8 cellular contexts compared by ENCODE assay signal in genomic region chr16:87463722-87464690, GRCh38. TPM values are rescaled to one million over a fixed set of nuclear protein-coding genes. Genes with fewer than 3 reads are reported as not detected.
A peak's percentile ranks its signal among the peaks of the same experiment; 100 is the strongest.
DNase-seq lines count a peak whose midpoint lies in the region; ATAC-seq and TF ChIP-seq lines count a peak whose summit lies in the region.

No MANE protein-coding gene starts in this region.

- H3K27ac ChIP-seq in RWPE2 (ENCODE audit: poor library complexity, severe bottlenecking), result peak overlapping the region; percentile 72
- peak overlapping the region; percentile 91 for H3K27ac ChIP-seq in brain microvascular endothelial cell
- H3K27ac ChIP-seq in lung (ENCODE audit: low read depth in 1 of 2, low read length in 1 of 2), result peak overlapping the region; percentile 96 to 97
- H3K27ac ChIP-seq in stomach, result peak overlapping the region; percentile 82 to 95 (median 88)

- in situ Hi-C loops in brain microvascular endothelial cell (cut with HindIII; ENCODE audit: low pct_ligation_motif_present, low sequenced_read_pairs), result no loop called here

- 39 to 45% methylated on average over 22 of the region's 22 CpGs for WGBS in lung, 2 donors
- WGBS in stomach, 5 donors, result 51 to 57% (median 52%) methylated on average over 20 to 22 of the region's 22 CpGs

- TF ChIP-seq EP300 in stomach (IDR thresholded peaks at IDR 0.05), result no peak

- no peak for TF ChIP-seq POLR2A in stomach (IDR thresholded peaks at IDR 0.05)

- DNase-seq in RWPE2 (ENCODE audit: low spot score) (no peak), brain microvascular endothelial cell (peak; percentile 74), lung (ENCODE audit: low spot score) (peak; percentile 45), stomach (no peak), LoVo (ENCODE audit: low spot score) (no peak), middle frontal gyrus (ENCODE audit: extremely low spot score, low spot score) (no peak)

- intact Hi-C loops in stomach (cut with DNase I; ENCODE audit: low total_unique reads), result no loop called here

- H3K4me3 ChIP-seq in RWPE2 (ENCODE audit: severe bottlenecking) (no peak overlapping the region), brain microvascular endothelial cell (ENCODE audit: low read depth, low read length) (no peak overlapping the region), lung (no peak overlapping the region), stomach (peak overlapping the region in 1 of 4 donors; percentile 32)

- 0 out of 2 replicates have a peak, but pooled peaks cover 3% of the 10 kb centered on the region for H3K36me3 ChIP-seq in RWPE2 (ENCODE audit: low read depth)
- H3K36me3 ChIP-seq in brain microvascular endothelial cell (replicated peaks), result no peaks in the 10 kb centered on the region
- no peaks in the 10 kb centered on the region for H3K36me3 ChIP-seq in lung (ENCODE audit: control insufficient read depth in 2 of 2, insufficient read depth in 2 of 2, low read length in 2 of 2)
- H3K36me3 ChIP-seq in stomach, result peaks cover under 1 to 12% (median 9%) of the 10 kb centered on the region in 4 donors

- H3K27me3 ChIP-seq in RWPE2 (ENCODE audit: insufficient read depth, poor library complexity, severe bottlenecking) (no peaks in the 10 kb centered on the region), brain microvascular endothelial cell (replicated peaks) (no peaks in the 10 kb centered on the region), lung (ENCODE audit: control insufficient read depth, insufficient read depth) (no peaks in the 10 kb centered on the region), stomach (no peaks in the 10 kb centered on the region)

- H3K9me3 ChIP-seq in RWPE2 (ENCODE audit: severe bottlenecking), result no peaks in the 10 kb centered on the region
- H3K9me3 ChIP-seq in lung (ENCODE audit: control insufficient read depth in 2 of 2, insufficient read depth in 1 of 2, low read length in 1 of 2), result no peaks in the 10 kb centered on the region
- no peaks in the 10 kb centered on the region for H3K9me3 ChIP-seq in stomach

- ATAC-seq in GM19395 (IDR thresholded peaks at IDR 0.05; ENCODE audit: unreplicated experiment) (peak; percentile 52), RWPE2 (ENCODE audit: low read depth) (no peak), lung (ENCODE audit: insufficient read depth, low FRiP score) (peak; percentile 28), GM18511 (IDR thresholded peaks at IDR 0.05; ENCODE audit: unreplicated experiment) (no peak)

- peaks cover 27% of the 10 kb centered on the region for H3K4me1 ChIP-seq in RWPE2 (ENCODE audit: insufficient read depth, poor library complexity, severe bottlenecking)
- H3K4me1 ChIP-seq in lung (ENCODE audit: control insufficient read depth in 2 of 2, insufficient read depth in 2 of 2, low read length in 2 of 2), result peaks cover 19 to 33% of the 10 kb centered on the region in 2 donors
- H3K4me1 ChIP-seq in stomach, result peaks cover 36 to 74% (median 59%) of the 10 kb centered on the region in 4 donors

- TF ChIP-seq CTCF in RWPE2 (IDR thresholded peaks at IDR 0.05; ENCODE audit: poor library complexity, severe bottlenecking) (no peak), brain microvascular endothelial cell (IDR thresholded peaks at IDR 0.05; ENCODE audit: low read depth, low read length, missing control alignments) (no peak), lung (IDR thresholded peaks at IDR 0.05; ENCODE audit: control extremely low read depth, extremely low read depth) (no peak), stomach (IDR thresholded peaks at IDR 0.05) (no peak)

RNA-seq across cellular contexts. Expression of gene ZCCHC14, which starts 28.8 kb away (rescaled TPM):
- 10 to 100 TPM; 28.9 to 31.1 TPM for total RNA-seq in lung
- 1 to 10 TPM; 7.4 to 9.8 TPM for polyA plus RNA-seq in lung
- 10 to 100 TPM; 15.9 to 25.9 (median 21.3) TPM for total RNA-seq in stomach
- 1 to 10 TPM; 5.4 to 6.7 (median 6.4) TPM for polyA plus RNA-seq in stomach

Comparison
In these comparisons a context has a peak if more than half of its experiments do, and no peak if none do; other contexts are left out.
1. ATAC-seq: peak in GM19395 (single experiment) and lung (single experiment); none in RWPE2 (single experiment) and GM18511 (single experiment).
2. DNase-seq: peak in brain microvascular endothelial cell (single experiment) and lung (single experiment); none in RWPE2 (single experiment), stomach (single experiment), LoVo (single experiment) and middle frontal gyrus (single experiment).
3. Peak in every context shown above with its lines, with median percentiles within 50 percentile points of each other: H3K27ac ChIP-seq.